In the genomic region with DNA sequence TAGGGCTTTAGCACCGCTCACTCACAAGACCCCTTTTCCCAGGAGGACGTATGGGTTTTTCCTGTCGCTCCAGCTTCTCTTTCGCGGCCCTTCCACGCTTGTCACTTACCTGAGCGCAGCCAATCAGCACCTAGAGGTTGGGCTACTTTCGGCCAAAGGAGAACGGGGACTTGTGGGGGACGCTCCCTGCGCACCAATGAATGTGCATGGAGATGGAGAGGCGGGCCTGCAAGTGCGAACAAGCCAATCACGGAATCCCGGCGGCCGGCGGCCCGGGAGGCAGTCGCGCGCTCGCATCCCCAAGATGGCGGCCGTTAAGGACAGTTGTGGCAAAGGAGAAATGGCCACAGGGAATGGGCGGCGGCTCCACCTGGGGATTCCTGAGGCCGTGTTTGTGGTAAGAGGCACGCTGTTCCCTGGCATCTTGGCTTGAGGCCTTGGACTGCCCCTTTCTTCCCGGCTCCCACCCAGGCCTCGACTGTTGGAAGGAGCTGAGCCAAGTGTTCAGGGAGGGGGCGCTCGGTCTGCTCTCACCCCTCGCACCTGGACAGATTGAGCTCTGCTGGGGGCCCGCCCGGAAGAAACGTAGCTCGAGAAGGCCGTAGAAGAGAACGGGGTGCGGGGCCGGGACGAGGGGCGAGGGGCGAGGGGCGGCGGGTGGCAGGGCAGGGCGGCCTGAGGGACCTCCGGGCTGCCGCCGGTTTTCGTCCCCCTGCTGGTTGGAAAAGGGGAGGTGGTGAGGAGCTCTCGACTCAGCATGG, we compare ENCODE assay signal across 8 cellular contexts. TPM values are rescaled to one million over a fixed set of nuclear protein-coding genes. Genes with fewer than 3 reads are reported as not detected.
DNase-seq lines count a peak whose midpoint lies in the region; TF ChIP-seq lines count a peak whose summit lies in the region.

A gene with protein sequence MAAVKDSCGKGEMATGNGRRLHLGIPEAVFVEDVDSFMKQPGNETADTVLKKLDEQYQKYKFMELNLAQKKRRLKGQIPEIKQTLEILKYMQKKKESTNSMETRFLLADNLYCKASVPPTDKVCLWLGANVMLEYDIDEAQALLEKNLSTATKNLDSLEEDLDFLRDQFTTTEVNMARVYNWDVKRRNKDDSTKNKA (plus strand): TSS at position 282 of the 761 bp plus-strand sequence. CDS start 23 bp downstream, at position 305.

- H3K79me2 ChIP-seq in MM.1S (ENCODE audit: low read length) (peaks cover 48% of the 10 kb centered on the region), neural cell (replicated peaks; ENCODE audit: insufficient read depth, low read length) (peaks cover 35% of the 10 kb centered on the region)

- H4K20me1 ChIP-seq in MM.1S (ENCODE audit: insufficient read depth, low read length) = no peaks in the 10 kb centered on the region
- no peaks in the 10 kb centered on the region for H4K20me1 ChIP-seq in neural cell (ENCODE audit: insufficient read depth)

- H3K9me3 ChIP-seq in MM.1S (replicated peaks; ENCODE audit: insufficient read depth, low read length) (no peaks in the 10 kb centered on the region), neural cell (ENCODE audit: low read length) (no peaks in the 10 kb centered on the region), stomach (no peaks in the 10 kb centered on the region)

- TF ChIP-seq CTCF in MM.1S (IDR thresholded peaks at IDR 0.05; ENCODE audit: low read length) (peak; percentile 43), fibroblast of villous mesenchyme (IDR thresholded peaks at IDR 0.05; ENCODE audit: insufficient read depth, low read depth, low read length) (peak; percentile 51), neural cell (IDR thresholded peaks at IDR 0.05; ENCODE audit: poor library complexity, severe bottlenecking) (peak; percentile 34), stomach (IDR thresholded peaks at IDR 0.05) (peak in 4 of 7 experiments; percentile 15 to 54 (median 38))

- no peaks in the 10 kb centered on the region for H3K27me3 ChIP-seq in MM.1S (replicated peaks; ENCODE audit: insufficient read depth, low read length)
- no peaks in the 10 kb centered on the region for H3K27me3 ChIP-seq in neural cell (ENCODE audit: insufficient read depth, low read depth, low read length)
- H3K27me3 ChIP-seq in stomach = no peaks in the 10 kb centered on the region

- H3K27ac ChIP-seq in MM.1S (ENCODE audit: low read length) (peak within 1 kb of the TSS; percentile 54; the same call in 1 of the 2 replicates), neural cell (ENCODE audit: low read length) (peak within 1 kb of the TSS; percentile 93), stomach (peak within 1 kb of the TSS; percentile 80 to 93 (median 90))

- peak within 1 kb of the TSS; percentile 74 for H3K4me3 ChIP-seq in MM.1S (ENCODE audit: low read length)
- H3K4me3 ChIP-seq in fibroblast of villous mesenchyme (ENCODE audit: low read depth, low read length) = peak within 1 kb of the TSS; percentile 85
- peak within 1 kb of the TSS; percentile 73 for H3K4me3 ChIP-seq in neural cell (ENCODE audit: low read length)
- peak within 1 kb of the TSS; percentile 61 to 85 (median 74) for H3K4me3 ChIP-seq in stomach

- H3K4me2 ChIP-seq in MM.1S (ENCODE audit: low read depth, low read length) (peak within 1 kb of the TSS; percentile 72), neural cell (ENCODE audit: low read length) (peak within 1 kb of the TSS; percentile 48)

- H3K9ac ChIP-seq in MM.1S (ENCODE audit: low read length) (peak within 1 kb of the TSS; percentile 87), neural cell (ENCODE audit: low read length) (peak within 1 kb of the TSS; percentile 90)

- H3K9me2 ChIP-seq in MM.1S (replicated peaks; ENCODE audit: insufficient read depth, low read length) (no peaks in the 10 kb centered on the region), neural cell (ENCODE audit: insufficient read depth, low read length) (no peaks in the 10 kb centered on the region)

- TF ChIP-seq POLR2A in stomach (IDR thresholded peaks at IDR 0.05) = no peak

- TF ChIP-seq EP300 in neural cell (conservative IDR thresholded peaks at IDR 0.05; ENCODE audit: poor library complexity, severe bottlenecking) = no peak
- no peak for TF ChIP-seq EP300 in stomach (IDR thresholded peaks at IDR 0.05)

- H3K4me1 ChIP-seq in MM.1S (ENCODE audit: low read length) (peaks cover 5% of the 10 kb centered on the region; the same call in 1 of the 2 replicates), stomach (peaks cover 0 to 24% (median 15%) of the 10 kb centered on the region in 4 donors)

- H3F3A ChIP-seq in MM.1S (ENCODE audit: insufficient read depth, low read length) (no peaks in the 10 kb centered on the region), neural cell (ENCODE audit: insufficient read depth, low read length, poor library complexity, severe bottlenecking) (no peaks in the 10 kb centered on the region)

- TF ChIP-seq RAD21 in neural cell (conservative IDR thresholded peaks at IDR 0.05) = peak; percentile 8

- intact Hi-C loops in stomach (cut with DNase I; ENCODE audit: low total_unique reads) = no loop called here

- 0 to 49% (median 7%) methylated on average over 9 to 53 of the region's 53 CpGs for WGBS in stomach, 5 donors

- H2AFZ ChIP-seq in MM.1S (ENCODE audit: low read length) (peak within 1 kb of the TSS; percentile 91), neural cell (ENCODE audit: low read depth, low read length) (peak within 1 kb of the TSS; percentile 65)

- H3K36me3 ChIP-seq in MM.1S (replicated peaks; ENCODE audit: insufficient read depth, low read length) (no peaks in the 10 kb centered on the region), neural cell (ENCODE audit: insufficient read depth, low read length) (no peaks in the 10 kb centered on the region), stomach (peaks cover 0 to 12% (median 8%) of the 10 kb centered on the region in 4 donors)

- peak; percentile 88 for DNase-seq in GDM1 (lab: John Stamatoyannopoulos, UW)
- DNase-seq in HCEC 1CT = peak; percentile 95
- DNase-seq in MM.1S = peak; percentile 91
- peak; percentile 94 for DNase-seq in SIG-M5 treated with dmso at 0.1 percent for 504 hours (lab: John Stamatoyannopoulos, UW; ENCODE audit: unreplicated experiment)
- peak; percentile 82 for DNase-seq in activated gamma-delta T cell treated with Interleukin-2 at 50 U/mL for 16 hours
- peak; percentile 96 for DNase-seq in fibroblast of villous mesenchyme (ENCODE audit: low read depth)
- peak; percentile 90 for DNase-seq in stomach

TF ChIP-seq in neural cell, 6 proteins besides CTCF, POLR2A, EP300 and RAD21:
- TF ChIP-seq, protein P1, sequence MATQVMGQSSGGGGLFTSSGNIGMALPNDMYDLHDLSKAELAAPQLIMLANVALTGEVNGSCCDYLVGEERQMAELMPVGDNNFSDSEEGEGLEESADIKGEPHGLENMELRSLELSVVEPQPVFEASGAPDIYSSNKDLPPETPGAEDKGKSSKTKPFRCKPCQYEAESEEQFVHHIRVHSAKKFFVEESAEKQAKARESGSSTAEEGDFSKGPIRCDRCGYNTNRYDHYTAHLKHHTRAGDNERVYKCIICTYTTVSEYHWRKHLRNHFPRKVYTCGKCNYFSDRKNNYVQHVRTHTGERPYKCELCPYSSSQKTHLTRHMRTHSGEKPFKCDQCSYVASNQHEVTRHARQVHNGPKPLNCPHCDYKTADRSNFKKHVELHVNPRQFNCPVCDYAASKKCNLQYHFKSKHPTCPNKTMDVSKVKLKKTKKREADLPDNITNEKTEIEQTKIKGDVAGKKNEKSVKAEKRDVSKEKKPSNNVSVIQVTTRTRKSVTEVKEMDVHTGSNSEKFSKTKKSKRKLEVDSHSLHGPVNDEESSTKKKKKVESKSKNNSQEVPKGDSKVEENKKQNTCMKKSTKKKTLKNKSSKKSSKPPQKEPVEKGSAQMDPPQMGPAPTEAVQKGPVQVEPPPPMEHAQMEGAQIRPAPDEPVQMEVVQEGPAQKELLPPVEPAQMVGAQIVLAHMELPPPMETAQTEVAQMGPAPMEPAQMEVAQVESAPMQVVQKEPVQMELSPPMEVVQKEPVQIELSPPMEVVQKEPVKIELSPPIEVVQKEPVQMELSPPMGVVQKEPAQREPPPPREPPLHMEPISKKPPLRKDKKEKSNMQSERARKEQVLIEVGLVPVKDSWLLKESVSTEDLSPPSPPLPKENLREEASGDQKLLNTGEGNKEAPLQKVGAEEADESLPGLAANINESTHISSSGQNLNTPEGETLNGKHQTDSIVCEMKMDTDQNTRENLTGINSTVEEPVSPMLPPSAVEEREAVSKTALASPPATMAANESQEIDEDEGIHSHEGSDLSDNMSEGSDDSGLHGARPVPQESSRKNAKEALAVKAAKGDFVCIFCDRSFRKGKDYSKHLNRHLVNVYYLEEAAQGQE (IDR thresholded peaks at IDR 0.05; ENCODE audit: borderline replicate concordance) = peak; percentile 21
- TF ChIP-seq POLR2AphosphoS5 (IDR thresholded peaks at IDR 0.05) (peak; percentile 83), EZH2 (IDR thresholded peaks at IDR 0.05; ENCODE audit: borderline replicate concordance, insufficient read depth, low read length, poor library complexity, severe bottlenecking) (no peak), MXI1 (conservative IDR thresholded peaks at IDR 0.05; ENCODE audit: poor library complexity, severe bottlenecking) (peak; percentile 32), SMC3 (conservative IDR thresholded peaks at IDR 0.05; ENCODE audit: poor library complexity) (peak; percentile 34), TAF1 (IDR thresholded peaks at IDR 0.05; ENCODE audit: low read depth) (peak; percentile 79)
TF ChIP-seq in neural cell: peak in this region for 5.

RNA-seq across cellular contexts. Expression of the gene that starts here (rescaled TPM):
- total RNA-seq in fibroblast of villous mesenchyme (60.2 and 78.6 TPM in 2 replicates), stomach (10 to 100 TPM in 3 of 5 donors, 1 to 10 TPM in 2; 8.8 to 50.7 (median 13.0) TPM)
- polyA plus RNA-seq in neural cell (321 and 369 TPM in 2 replicates), stomach (10 to 100 TPM; 22.2 to 41.9 (median 41.5) TPM)
- 186 and 199 TPM in 2 replicates for polyA minus RNA-seq in neural cell

Comparison
In these comparisons a context has a peak if more than half of its experiments do, and no peak if none do; other contexts are left out.
1. Peak in every context shown above with its lines: DNase-seq, H3K4me3 ChIP-seq and H3K27ac ChIP-seq.